21 cellular contexts compared by ENCODE assay signal in the genomic region with DNA sequence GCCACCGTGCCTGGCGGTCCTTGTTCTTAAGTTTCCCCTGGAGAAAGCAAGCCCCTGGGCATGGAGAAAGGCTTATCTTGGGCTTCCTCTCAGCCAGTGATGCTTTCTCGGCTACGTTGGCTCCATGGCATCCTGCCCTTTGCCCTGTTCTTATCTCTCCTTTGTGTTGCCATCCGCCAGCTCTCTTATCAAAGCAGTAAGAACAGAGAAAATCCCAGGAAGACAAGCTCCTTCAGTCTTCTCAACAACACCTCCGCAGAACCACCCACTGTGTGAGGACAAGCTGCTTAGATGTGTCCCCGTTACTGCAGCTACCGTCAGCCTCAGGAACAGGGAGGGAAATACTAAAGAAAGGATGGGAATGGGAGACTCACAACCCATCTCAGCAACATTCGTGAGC. TPM values are rescaled to one million over a fixed set of nuclear protein-coding genes. Genes with fewer than 3 reads are reported as not detected.
"Had no signal": no experiment of that assay in that cellular context is flagged by ENCODE, and none has a peak within 500 bp of the region (broad histone marks: within the 10 kb centered on the region; RNA-seq: fewer than 3 reads in every experiment).

No MANE protein-coding gene starts in this region.

- H3K9ac ChIP-seq: parathyroid adenoma had no signal

- H3K27ac ChIP-seq: adrenal gland, epithelial cell of prostate, left ventricle myocardium inferior, neutrophil, parathyroid adenoma had no signal

- FAIRE-seq: bronchial epithelial cell, kidney had no signal

- ATAC-seq: naive thymus-derived CD8-positive, alpha-beta T cell had no signal

- H3K27me3 ChIP-seq: adrenal gland had no signal

- H3K9me3 ChIP-seq: adrenal gland, left ventricle myocardium inferior, neutrophil had no signal

- H3K4me1 ChIP-seq: adrenal gland, left ventricle myocardium inferior, parathyroid adenoma had no signal

- H3K4me3 ChIP-seq: adrenal gland, left ventricle myocardium inferior had no signal

- DNase-seq: activated CD4-positive, alpha-beta T cell treated with anti-CD3 and anti-CD28 coated beads, Interleukin-2, amount 50 U/mL, for 4 hours; activated gamma-delta T cell; adrenal gland; cerebellar nuclear complex; foreskin fibroblast; kidney; left ventricle myocardium inferior; mammary epithelial cell; naive thymus-derived CD8-positive, alpha-beta T cell; retina; stimulated activated CD4-positive, alpha-beta T cell treated with anti-CD3 and anti-CD28 coated beads, Interleukin-2, amount 100 ng/mL, for 24 hours; stimulated activated naive CD4-positive, alpha-beta T cell treated with Interleukin-2 at 50 U/mL for 16 hours; trophoblast cell had no signal

- H3K36me3 ChIP-seq: adrenal gland, left ventricle myocardium inferior, neutrophil had no signal

- H2AFZ ChIP-seq: parathyroid adenoma had no signal

RNA-seq across cellular contexts. Expression of a gene that starts 3.3 kb away (rescaled TPM):
- total RNA-seq: activated CD8-positive, alpha-beta memory T cell treated with anti-CD3 and anti-CD28 coated beads for 36 hours; activated naive CD4-positive, alpha-beta T cell treated with anti-CD3 and anti-CD28 coated beads, Interleukin-2, amount 50 U/mL, for 72 hours; adrenal gland; bronchial epithelial cell; glomerular endothelial cell; left ventricle myocardium inferior; naive thymus-derived CD8-positive, alpha-beta T cell; T-helper 2 cell treated with Interferon-gamma antibody and Interleukin-4, amounts not matched to agents 100 ng/mL and 5 ng/mL, for 36 hours had no signal
- polyA plus RNA-seq: mammary epithelial cell; naive thymus-derived CD8-positive, alpha-beta T cell had no signal
